7 cellular contexts compared by ENCODE assay signal in the genomic region with DNA sequence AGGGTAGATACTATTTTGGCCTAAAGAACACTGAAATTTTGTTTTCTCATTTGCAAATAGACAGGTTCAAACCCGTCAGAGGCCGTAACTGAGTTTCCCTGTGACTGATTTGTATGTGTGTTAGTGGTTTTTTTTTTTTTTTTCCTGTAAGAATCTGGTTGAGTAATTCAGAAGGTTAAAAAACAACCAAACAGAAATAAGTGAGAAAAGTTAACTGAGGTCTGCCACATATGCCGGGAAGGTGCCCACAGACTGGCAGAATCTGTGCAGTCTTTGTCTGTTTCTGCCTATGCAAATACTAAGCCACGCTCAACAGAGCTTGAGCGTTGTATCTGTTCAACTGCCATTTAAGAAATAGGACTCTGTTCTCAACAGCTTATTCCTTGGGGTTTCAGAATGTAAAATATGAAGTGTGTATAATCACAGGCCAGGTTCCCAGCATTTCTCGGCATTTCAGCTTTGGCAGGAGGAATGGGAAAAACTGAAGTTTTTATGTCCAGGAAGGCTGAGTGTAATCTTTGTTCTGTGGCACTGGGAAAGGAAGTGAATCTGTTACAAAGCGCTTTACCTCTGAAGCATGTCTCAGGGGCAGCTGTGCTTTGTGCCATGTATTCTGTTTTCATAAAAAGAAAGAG.
DNase-seq lines count a peak whose midpoint lies in the region; ATAC-seq lines count a peak whose summit lies in the region.

No MANE protein-coding gene starts in this region.

- H3K36me3 ChIP-seq in esophagus (ENCODE audit: control insufficient read depth in 2 of 2, insufficient read depth in 2 of 2, low read length in 1 of 2): peaks cover 0 to 3% of the 10 kb centered on the region in 2 donors

- H3K9me3 ChIP-seq in esophagus (ENCODE audit: control insufficient read depth in 2 of 2, insufficient read depth in 1 of 2, low read depth in 1 of 2, low read length in 1 of 2): no peaks in the 10 kb centered on the region

- H3K27me3 ChIP-seq in esophagus (ENCODE audit: control insufficient read depth in 1 of 2, insufficient read depth in 2 of 2, low read length in 2 of 2): no peaks in the 10 kb centered on the region

- H3K27ac ChIP-seq in esophagus (ENCODE audit: low read depth in 2 of 2, low read length in 1 of 2): peak overlapping the region; percentile 78 to 82

- H3K4me3 ChIP-seq in esophagus (ENCODE audit: low read depth in 1 of 2, low read length in 2 of 2): no peak overlapping the region

- H3K4me1 ChIP-seq in esophagus (ENCODE audit: control insufficient read depth in 2 of 2, insufficient read depth in 2 of 2, low read length in 1 of 2): peaks cover 0 to 11% of the 10 kb centered on the region in 2 donors

- 29 to 48% methylated on average over 7 of the region's 7 CpGs for WGBS in esophagus, 2 donors

- ATAC-seq in GM19395 (IDR thresholded peaks at IDR 0.05; ENCODE audit: unreplicated experiment) (peak; percentile 86), HG03103 (IDR thresholded peaks at IDR 0.05; ENCODE audit: low read depth, unreplicated experiment) (peak; percentile 75)

- DNase-seq in activated CD4-positive, alpha-beta T cell treated with anti-CD3 and anti-CD28 coated beads, Interleukin-2, amount 50 U/mL, for 1 hour: peak; percentile 59
- peak; percentile 24 to 30 for DNase-seq in stimulated activated CD8-positive, alpha-beta memory T cell treated with anti-CD3 and anti-CD28 coated beads, Interleukin-2, amount 100 ng/mL, for 1 hour (ENCODE audit: low read depth in 2 of 2)
- DNase-seq in inferior parietal cortex (ENCODE audit: extremely low spot score) (no peak), DMS79 (lab: John Stamatoyannopoulos, UW) (no peak)

Comparison
In these comparisons a context has a peak if more than half of its experiments do, and no peak if none do; other contexts are left out.
1. DNase-seq: peak in activated CD4-positive, alpha-beta T cell treated with anti-CD3 and anti-CD28 coated beads, Interleukin-2, amount 50 U/mL, for 1 hour (single experiment) and stimulated activated CD8-positive, alpha-beta memory T cell treated with anti-CD3 and anti-CD28 coated beads, Interleukin-2, amount 100 ng/mL, for 1 hour (2 of 2); none in inferior parietal cortex (single experiment) and DMS79 (single experiment).